ENCODE assay signal across 21 cellular contexts in the genomic region with DNA sequence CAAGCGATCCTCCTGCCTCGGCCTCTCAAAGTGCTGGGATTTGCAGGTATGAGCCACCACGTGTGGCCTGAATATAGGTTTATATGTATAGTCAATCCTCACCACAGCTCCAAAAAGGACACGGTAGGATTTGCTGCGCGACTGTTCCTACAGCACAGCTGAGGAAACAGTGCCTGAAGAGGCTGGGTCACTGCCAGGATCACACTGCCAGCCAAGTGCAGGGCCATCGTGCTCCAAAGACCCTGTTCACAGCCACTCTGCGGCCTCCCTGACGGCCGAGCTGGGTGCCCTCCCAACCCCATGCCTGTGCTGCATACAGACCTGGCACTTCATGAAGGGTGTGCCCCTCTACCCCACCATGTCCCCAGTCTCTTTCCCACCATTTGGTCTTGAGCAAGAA.
DNase-seq lines count a peak whose midpoint lies in the region; ATAC-seq and TF ChIP-seq lines count a peak whose summit lies in the region.
"Had no signal": no experiment of that assay in that cellular context is flagged by ENCODE, and none has a peak within 500 bp of the region (broad histone marks: within the 10 kb centered on the region; RNA-seq: fewer than 3 reads in every experiment).

No MANE protein-coding gene starts in this region.

- H4K20me1 ChIP-seq in SK-N-SH (ENCODE audit: insufficient read depth): peaks cover 4% of the 10 kb centered on the region; the same call in 1 of the 2 replicates

- no peak for TF ChIP-seq RAD21 in SK-N-SH (IDR thresholded peaks at IDR 0.05; ENCODE audit: low read length)

- H3K27me3 Mint-ChIP-seq in activated T-cell treated with anti-CD3 and anti-CD28 coated beads, Interleukin-2, amount 50 U/mL, for 72 hours (ENCODE audit: low read depth): no peaks in the 10 kb centered on the region
- H3K27me3 Mint-ChIP-seq in brain: no peaks in the 10 kb centered on the region
- H3K27me3 Mint-ChIP-seq: activated CD4-positive, alpha-beta memory T cell treated with anti-CD3 and anti-CD28 coated beads for 36 hours; B cell; stimulated activated naive CD8-positive, alpha-beta T cell treated with anti-CD3 and anti-CD28 coated beads, Interleukin-15, amount 100 ng/mL, for 72 hours had no signal

- H3K9me3 Mint-ChIP-seq in activated T-cell treated with anti-CD3 and anti-CD28 coated beads, Interleukin-2, amount 50 U/mL, for 72 hours: no peaks in the 10 kb centered on the region
- no peaks in the 10 kb centered on the region for H3K9me3 Mint-ChIP-seq in brain
- H3K9me3 Mint-ChIP-seq: activated CD4-positive, alpha-beta memory T cell treated with anti-CD3 and anti-CD28 coated beads for 36 hours; H9; nephron progenitor cell; stimulated activated naive CD8-positive, alpha-beta T cell treated with anti-CD3 and anti-CD28 coated beads, Interleukin-15, amount 100 ng/mL, for 72 hours had no signal

- H3F3A ChIP-seq in SK-N-SH (replicated peaks; ENCODE audit: insufficient read depth): no peaks in the 10 kb centered on the region

- peaks cover 22% of the 10 kb centered on the region for H3K4me1 Mint-ChIP-seq in activated T-cell treated with anti-CD3 and anti-CD28 coated beads, Interleukin-2, amount 50 U/mL, for 72 hours (ENCODE audit: low read depth)
- H3K4me1 Mint-ChIP-seq in brain: peaks cover 83% of the 10 kb centered on the region
- H3K4me1 Mint-ChIP-seq: B cell had no signal

- intact Hi-C loops in transverse colon (cut with DNase I; ENCODE audit: low total_unique reads): loop anchor here (10.0 kb wide), 1 partner anchor 63 kb away; no protein-coding TSS in a partner anchor

- no peak for TF ChIP-seq EP300 in transverse colon (IDR thresholded peaks at IDR 0.05; ENCODE audit: low read depth)
- no peak for TF ChIP-seq EP300 in SK-N-SH (IDR thresholded peaks at IDR 0.05; ENCODE audit: borderline replicate concordance in 1 of 2, low read depth in 1 of 2, low read length in 1 of 2)

- in situ Hi-C loops in transverse colon (cut with MboI; ENCODE audit: low pct_ligation_motif_present in 1 of 4, low pct_unique_long_range_greater_than_20kb in 1 of 4, low sequenced_read_pairs in 3 of 4): no loop called here

- no peaks in the 10 kb centered on the region for H3K79me2 ChIP-seq in SK-N-SH (ENCODE audit: insufficient read depth)

- 83% methylated on average over 9 of the region's 10 CpGs; no CpG with 5 or more reads in 1 of the 2 donors for WGBS in transverse colon (ENCODE audit: low coverage in 1 of 2), 2 donors
- 95% methylated on average over 4 of the region's 10 CpGs for WGBS in SK-N-SH (ENCODE audit: low lambda C conversion rate)

- TF ChIP-seq CTCF in brain (conservative IDR thresholded peaks at IDR 0.05): no peak
- TF ChIP-seq CTCF in transverse colon (IDR thresholded peaks at IDR 0.05): no peak
- TF ChIP-seq CTCF in SK-N-SH (IDR thresholded peaks at IDR 0.05): no peak

- CTCF ChIA-PET in SK-N-SH (lab: Yijun Ruan, JAX): interaction anchor here (3.1 kb wide), 1 partner anchor 218 kb away, joined by 19 read pairs; no protein-coding TSS in a partner anchor

- no peak for ATAC-seq in activated T-cell treated with anti-CD3 and anti-CD28 coated beads, Interleukin-2, amount 50 U/mL, for 72 hours (replicated peaks in 1 of 2)
- ATAC-seq in GM21737 (IDR thresholded peaks at IDR 0.05; ENCODE audit: unreplicated experiment): no peak
- ATAC-seq: esophagus mucosa; stimulated activated naive CD8-positive, alpha-beta T cell treated with anti-CD3 and anti-CD28 coated beads, Interleukin-15, amount 100 ng/mL, for 72 hours had no signal

- peak overlapping the region; percentile 65 for H3K27ac Mint-ChIP-seq in activated T-cell treated with anti-CD3 and anti-CD28 coated beads, Interleukin-2, amount 50 U/mL, for 72 hours
- peak overlapping the region in 4 of 5 experiments; percentile 48 to 97 (median 95) for H3K27ac Mint-ChIP-seq in brain
- H3K27ac Mint-ChIP-seq: activated CD4-positive, alpha-beta memory T cell treated with anti-CD3 and anti-CD28 coated beads for 36 hours; B cell had no signal

- no peaks in the 10 kb centered on the region for H3K27me3 ChIP-seq in muscle layer of colon (ENCODE audit: control insufficient read depth in 1 of 2, insufficient read depth in 2 of 2, low read length in 2 of 2)
- H3K27me3 ChIP-seq in transverse colon: no peaks in the 10 kb centered on the region
- no peaks in the 10 kb centered on the region for H3K27me3 ChIP-seq in SK-N-SH (ENCODE audit: insufficient read depth)

- no peak for TF ChIP-seq POLR2A in transverse colon (IDR thresholded peaks at IDR 0.05)

- DNase-seq in activated T-cell treated with anti-CD3 and anti-CD28 coated beads, Interleukin-2, amount 50 U/mL, for 72 hours: no peak
- no peak for DNase-seq in activated T-cell treated with anti-CD3 and anti-CD28 coated beads, Interleukin-2, amount 50 U/mL, for 1 hour
- no peak for DNase-seq in transverse colon
- no peak for DNase-seq in SK-N-SH
- no peak for DNase-seq in stimulated activated CD4-positive, alpha-beta T cell treated with anti-CD3 and anti-CD28 coated beads, Interleukin-4, amount 100 ng/mL, for 24 hours
- DNase-seq: activated CD4-positive, alpha-beta memory T cell treated with anti-CD3 and anti-CD28 coated beads for 36 hours; amniotic stem cell; Caco-2; DND-41; effector memory CD4-positive, alpha-beta T cell; H9; nephron progenitor cell; stimulated activated CD4-positive, alpha-beta T cell treated with anti-CD3 and anti-CD28 coated beads, Interleukin-2, amount 100 ng/mL, for 24 hours; stimulated activated naive CD8-positive, alpha-beta T cell treated with anti-CD3 and anti-CD28 coated beads, Interleukin-15, amount 100 ng/mL, for 72 hours; T-helper 2 cell had no signal

- no peak overlapping the region for H3K4me3 Mint-ChIP-seq in activated T-cell treated with anti-CD3 and anti-CD28 coated beads, Interleukin-2, amount 50 U/mL, for 72 hours
- no peak overlapping the region for H3K4me3 Mint-ChIP-seq in brain
- H3K4me3 Mint-ChIP-seq: activated CD4-positive, alpha-beta memory T cell treated with anti-CD3 and anti-CD28 coated beads for 36 hours; B cell; H9; nephron progenitor cell; stimulated activated naive CD8-positive, alpha-beta T cell treated with anti-CD3 and anti-CD28 coated beads, Interleukin-15, amount 100 ng/mL, for 72 hours had no signal

- no peaks in the 10 kb centered on the region for H3K36me3 Mint-ChIP-seq in activated T-cell treated with anti-CD3 and anti-CD28 coated beads, Interleukin-2, amount 50 U/mL, for 72 hours (ENCODE audit: insufficient read depth in 2 of 2)
- no peaks in the 10 kb centered on the region for H3K36me3 Mint-ChIP-seq in brain
- H3K36me3 Mint-ChIP-seq: activated CD4-positive, alpha-beta memory T cell treated with anti-CD3 and anti-CD28 coated beads for 36 hours had no signal

- H3K4me3 ChIP-seq in muscle layer of colon (ENCODE audit: low read depth in 1 of 2, low read length in 2 of 2) (no peak overlapping the region), transverse colon (no peak overlapping the region), SK-N-SH (ENCODE audit: low read depth in 2 of 2, low read length in 1 of 2) (no peak overlapping the region)
- H3K4me3 ChIP-seq: skin epidermis had no signal

- H2AFZ ChIP-seq in SK-N-SH (ENCODE audit: low read depth): no peak overlapping the region

- peak overlapping the region; percentile 53 for H3K27ac ChIP-seq in muscle layer of colon (ENCODE audit: low read depth, low read length)
- H3K27ac ChIP-seq in transverse colon: peak overlapping the region in 3 of 4 donors; percentile 88 to 90 (median 88)
- no peak overlapping the region for H3K27ac ChIP-seq in SK-N-SH (ENCODE audit: low read depth in 2 of 2, low read length in 1 of 2)

- H3K4me1 ChIP-seq in muscle layer of colon (ENCODE audit: insufficient read depth, low read length) (peaks cover 75% of the 10 kb centered on the region), transverse colon (peaks cover 33 to 66% (median 47%) of the 10 kb centered on the region in 4 donors), SK-N-SH (ENCODE audit: control insufficient read depth in 1 of 2, insufficient read depth in 2 of 2, low read depth in 1 of 2, low read length in 1 of 2) (peaks cover 0 to 43% of the 10 kb centered on the region in 2 experiments; a peak in 2 of 4 replicates)
- H3K4me1 ChIP-seq: Caco-2 had no signal

- H3K36me3 ChIP-seq in muscle layer of colon (ENCODE audit: insufficient read depth, low read length) (no peaks in the 10 kb centered on the region), transverse colon (no peaks in the 10 kb centered on the region), SK-N-SH (replicated peaks in 1 of 2; ENCODE audit: control insufficient read depth in 1 of 2, insufficient read depth in 2 of 2, low read length in 1 of 2) (no peaks in the 10 kb centered on the region)

- POLR2A ChIA-PET in SK-N-SH (lab: Yijun Ruan, JAX): no interaction called here

- H3K9me2 ChIP-seq in SK-N-SH: no peaks in the 10 kb centered on the region

- H3K9ac ChIP-seq in muscle layer of colon (ENCODE audit: low read length): no peak overlapping the region
- H3K9ac ChIP-seq in SK-N-SH: no peak overlapping the region

- no peak overlapping the region for H3K4me2 ChIP-seq in SK-N-SH

- no peaks in the 10 kb centered on the region for H3K9me3 ChIP-seq in muscle layer of colon (ENCODE audit: low read length)
- no peaks in the 10 kb centered on the region for H3K9me3 ChIP-seq in transverse colon
- H3K9me3 ChIP-seq in SK-N-SH: no peaks in the 10 kb centered on the region
- H3K9me3 ChIP-seq: Caco-2 had no signal

TF ChIP-seq in SK-N-SH, 30 proteins besides CTCF, POLR2A, EP300 and RAD21:
- TF ChIP-seq SMC3 (IDR thresholded peaks at IDR 0.05; ENCODE audit: low read depth, low read length): no peak
- TF ChIP-seq USF2 (IDR thresholded peaks at IDR 0.05; ENCODE audit: borderline replicate concordance, low read depth, low read length): no peak
- no peak for TF ChIP-seq YY1 (IDR thresholded peaks at IDR 0.05; ENCODE audit: low read depth)
- TF ChIP-seq, protein P1, sequence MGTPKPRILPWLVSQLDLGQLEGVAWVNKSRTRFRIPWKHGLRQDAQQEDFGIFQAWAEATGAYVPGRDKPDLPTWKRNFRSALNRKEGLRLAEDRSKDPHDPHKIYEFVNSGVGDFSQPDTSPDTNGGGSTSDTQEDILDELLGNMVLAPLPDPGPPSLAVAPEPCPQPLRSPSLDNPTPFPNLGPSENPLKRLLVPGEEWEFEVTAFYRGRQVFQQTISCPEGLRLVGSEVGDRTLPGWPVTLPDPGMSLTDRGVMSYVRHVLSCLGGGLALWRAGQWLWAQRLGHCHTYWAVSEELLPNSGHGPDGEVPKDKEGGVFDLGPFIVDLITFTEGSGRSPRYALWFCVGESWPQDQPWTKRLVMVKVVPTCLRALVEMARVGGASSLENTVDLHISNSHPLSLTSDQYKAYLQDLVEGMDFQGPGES (IDR thresholded peaks at IDR 0.05; ENCODE audit: low read depth, low read length): no peak
- TF ChIP-seq MXI1 (IDR thresholded peaks at IDR 0.05; ENCODE audit: low read depth, low read length): no peak
- no peak for TF ChIP-seq TCF12 (IDR thresholded peaks at IDR 0.05)

Comparison
In these comparisons a context has a peak if more than half of its experiments do, and no peak if none do; other contexts are left out.
1. H3K27ac ChIP-seq: peak in muscle layer of colon (single experiment) and transverse colon (3 of 4); none in SK-N-SH (0 of 2).